2 cellular contexts compared by ENCODE assay signal in the genomic region with DNA sequence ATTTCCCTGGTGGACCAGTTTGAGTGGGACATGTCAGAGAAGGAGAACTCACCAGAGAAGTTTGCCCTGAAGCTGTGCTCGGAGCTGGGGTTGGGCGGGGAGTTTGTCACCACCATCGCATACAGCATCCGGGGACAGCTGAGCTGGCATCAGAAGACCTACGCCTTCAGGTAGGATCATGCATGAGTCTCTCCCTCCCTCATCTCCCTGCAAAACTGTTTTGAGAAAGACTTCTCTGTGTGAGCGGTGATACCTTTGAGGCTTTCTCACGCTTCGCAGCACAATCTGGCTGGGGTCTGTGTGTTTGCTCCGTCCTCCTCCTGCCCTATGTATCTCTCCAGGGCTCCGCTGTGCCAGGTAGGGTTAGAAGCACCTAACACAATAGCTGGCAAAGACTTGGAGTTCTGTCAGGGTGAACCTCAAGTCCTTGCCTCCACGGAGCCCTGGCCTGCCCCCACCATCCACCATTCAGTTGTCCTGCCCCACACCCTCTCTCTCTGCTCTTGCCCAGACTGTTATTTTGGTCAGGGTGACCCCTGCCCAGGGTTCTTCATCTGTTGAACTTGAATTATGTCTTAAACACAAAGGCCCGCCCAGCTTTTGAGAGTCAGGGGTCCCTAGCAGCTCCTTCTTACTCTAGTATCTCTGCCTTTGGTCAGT.
TF ChIP-seq lines count a peak whose summit lies in the region.

No MANE protein-coding gene starts in this region.

TF ChIP-seq in SK-N-SH, 30 proteins besides CTCF, POLR2A, EP300 and RAD21 (continued from another document):
- TF ChIP-seq, protein P1, sequence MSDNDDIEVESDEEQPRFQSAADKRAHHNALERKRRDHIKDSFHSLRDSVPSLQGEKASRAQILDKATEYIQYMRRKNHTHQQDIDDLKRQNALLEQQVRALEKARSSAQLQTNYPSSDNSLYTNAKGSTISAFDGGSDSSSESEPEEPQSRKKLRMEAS (IDR thresholded peaks at IDR 0.05; ENCODE audit: low read depth), result no peak
- TF ChIP-seq TEAD4 (IDR thresholded peaks at IDR 0.05; ENCODE audit: borderline replicate concordance, insufficient read depth) (no peak), RXRA (IDR thresholded peaks at IDR 0.05; ENCODE audit: borderline replicate concordance, low read depth) (no peak)

TF ChIP-seq in SK-N-SH treated with all-trans-retinoic acid at 6 μM for 48 hours, 23 proteins besides CTCF, POLR2A, EP300 and RAD21:
- TF ChIP-seq, protein P2, sequence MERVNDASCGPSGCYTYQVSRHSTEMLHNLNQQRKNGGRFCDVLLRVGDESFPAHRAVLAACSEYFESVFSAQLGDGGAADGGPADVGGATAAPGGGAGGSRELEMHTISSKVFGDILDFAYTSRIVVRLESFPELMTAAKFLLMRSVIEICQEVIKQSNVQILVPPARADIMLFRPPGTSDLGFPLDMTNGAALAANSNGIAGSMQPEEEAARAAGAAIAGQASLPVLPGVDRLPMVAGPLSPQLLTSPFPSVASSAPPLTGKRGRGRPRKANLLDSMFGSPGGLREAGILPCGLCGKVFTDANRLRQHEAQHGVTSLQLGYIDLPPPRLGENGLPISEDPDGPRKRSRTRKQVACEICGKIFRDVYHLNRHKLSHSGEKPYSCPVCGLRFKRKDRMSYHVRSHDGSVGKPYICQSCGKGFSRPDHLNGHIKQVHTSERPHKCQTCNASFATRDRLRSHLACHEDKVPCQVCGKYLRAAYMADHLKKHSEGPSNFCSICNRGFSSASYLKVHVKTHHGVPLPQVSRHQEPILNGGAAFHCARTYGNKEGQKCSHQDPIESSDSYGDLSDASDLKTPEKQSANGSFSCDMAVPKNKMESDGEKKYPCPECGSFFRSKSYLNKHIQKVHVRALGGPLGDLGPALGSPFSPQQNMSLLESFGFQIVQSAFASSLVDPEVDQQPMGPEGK (CRISPR knock-in tag; IDR thresholded peaks at IDR 0.05; ENCODE audit: borderline replicate concordance), result no peak
- TF ChIP-seq GLIS3 (CRISPR knock-in tag; IDR thresholded peaks at IDR 0.05), result no peak
- TF ChIP-seq ESRRG (CRISPR knock-in tag; IDR thresholded peaks at IDR 0.05), result no peak
- TF ChIP-seq, protein P3, sequence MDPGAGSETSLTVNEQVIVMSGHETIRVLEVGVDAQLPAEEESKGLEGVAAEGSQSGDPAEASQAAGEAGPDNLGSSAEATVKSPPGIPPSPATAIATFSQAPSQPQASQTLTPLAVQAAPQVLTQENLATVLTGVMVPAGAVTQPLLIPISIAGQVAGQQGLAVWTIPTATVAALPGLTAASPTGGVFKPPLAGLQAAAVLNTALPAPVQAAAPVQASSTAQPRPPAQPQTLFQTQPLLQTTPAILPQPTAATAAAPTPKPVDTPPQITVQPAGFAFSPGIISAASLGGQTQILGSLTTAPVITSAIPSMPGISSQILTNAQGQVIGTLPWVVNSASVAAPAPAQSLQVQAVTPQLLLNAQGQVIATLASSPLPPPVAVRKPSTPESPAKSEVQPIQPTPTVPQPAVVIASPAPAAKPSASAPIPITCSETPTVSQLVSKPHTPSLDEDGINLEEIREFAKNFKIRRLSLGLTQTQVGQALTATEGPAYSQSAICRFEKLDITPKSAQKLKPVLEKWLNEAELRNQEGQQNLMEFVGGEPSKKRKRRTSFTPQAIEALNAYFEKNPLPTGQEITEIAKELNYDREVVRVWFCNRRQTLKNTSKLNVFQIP (CRISPR knock-in tag; IDR thresholded peaks at IDR 0.05; ENCODE audit: borderline replicate concordance, low read depth), result no peak
- no peak for TF ChIP-seq RARB (CRISPR knock-in tag; IDR thresholded peaks at IDR 0.05)
- no peak for TF ChIP-seq ZNF8 (CRISPR knock-in tag; IDR thresholded peaks at IDR 0.05)
- TF ChIP-seq ZFP3 (CRISPR knock-in tag; IDR thresholded peaks at IDR 0.05), result no peak
- TF ChIP-seq, protein P4, sequence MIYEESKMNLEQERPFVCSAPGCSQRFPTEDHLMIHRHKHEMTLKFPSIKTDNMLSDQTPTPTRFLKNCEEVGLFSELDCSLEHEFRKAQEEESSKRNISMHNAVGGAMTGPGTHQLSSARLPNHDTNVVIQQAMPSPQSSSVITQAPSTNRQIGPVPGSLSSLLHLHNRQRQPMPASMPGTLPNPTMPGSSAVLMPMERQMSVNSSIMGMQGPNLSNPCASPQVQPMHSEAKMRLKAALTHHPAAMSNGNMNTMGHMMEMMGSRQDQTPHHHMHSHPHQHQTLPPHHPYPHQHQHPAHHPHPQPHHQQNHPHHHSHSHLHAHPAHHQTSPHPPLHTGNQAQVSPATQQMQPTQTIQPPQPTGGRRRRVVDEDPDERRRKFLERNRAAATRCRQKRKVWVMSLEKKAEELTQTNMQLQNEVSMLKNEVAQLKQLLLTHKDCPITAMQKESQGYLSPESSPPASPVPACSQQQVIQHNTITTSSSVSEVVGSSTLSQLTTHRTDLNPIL (CRISPR knock-in tag; IDR thresholded peaks at IDR 0.05; ENCODE audit: low read depth), result no peak
- no peak for TF ChIP-seq ZNF565 (CRISPR knock-in tag; conservative IDR thresholded peaks at IDR 0.05; ENCODE audit: low read depth)
- no peak for TF ChIP-seq ZNF70 (CRISPR knock-in tag; IDR thresholded peaks at IDR 0.05)
- TF ChIP-seq OSR1 (CRISPR knock-in tag; IDR thresholded peaks at IDR 0.05), result no peak
- TF ChIP-seq, protein P5, sequence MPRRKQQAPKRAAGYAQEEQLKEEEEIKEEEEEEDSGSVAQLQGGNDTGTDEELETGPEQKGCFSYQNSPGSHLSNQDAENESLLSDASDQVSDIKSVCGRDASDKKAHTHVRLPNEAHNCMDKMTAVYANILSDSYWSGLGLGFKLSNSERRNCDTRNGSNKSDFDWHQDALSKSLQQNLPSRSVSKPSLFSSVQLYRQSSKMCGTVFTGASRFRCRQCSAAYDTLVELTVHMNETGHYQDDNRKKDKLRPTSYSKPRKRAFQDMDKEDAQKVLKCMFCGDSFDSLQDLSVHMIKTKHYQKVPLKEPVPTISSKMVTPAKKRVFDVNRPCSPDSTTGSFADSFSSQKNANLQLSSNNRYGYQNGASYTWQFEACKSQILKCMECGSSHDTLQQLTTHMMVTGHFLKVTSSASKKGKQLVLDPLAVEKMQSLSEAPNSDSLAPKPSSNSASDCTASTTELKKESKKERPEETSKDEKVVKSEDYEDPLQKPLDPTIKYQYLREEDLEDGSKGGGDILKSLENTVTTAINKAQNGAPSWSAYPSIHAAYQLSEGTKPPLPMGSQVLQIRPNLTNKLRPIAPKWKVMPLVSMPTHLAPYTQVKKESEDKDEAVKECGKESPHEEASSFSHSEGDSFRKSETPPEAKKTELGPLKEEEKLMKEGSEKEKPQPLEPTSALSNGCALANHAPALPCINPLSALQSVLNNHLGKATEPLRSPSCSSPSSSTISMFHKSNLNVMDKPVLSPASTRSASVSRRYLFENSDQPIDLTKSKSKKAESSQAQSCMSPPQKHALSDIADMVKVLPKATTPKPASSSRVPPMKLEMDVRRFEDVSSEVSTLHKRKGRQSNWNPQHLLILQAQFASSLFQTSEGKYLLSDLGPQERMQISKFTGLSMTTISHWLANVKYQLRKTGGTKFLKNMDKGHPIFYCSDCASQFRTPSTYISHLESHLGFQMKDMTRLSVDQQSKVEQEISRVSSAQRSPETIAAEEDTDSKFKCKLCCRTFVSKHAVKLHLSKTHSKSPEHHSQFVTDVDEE (CRISPR knock-in tag; IDR thresholded peaks at IDR 0.05), result no peak
- no peak for TF ChIP-seq PPARA (CRISPR knock-in tag; IDR thresholded peaks at IDR 0.05; ENCODE audit: borderline replicate concordance)
- TF ChIP-seq BACH2 (CRISPR knock-in tag; IDR thresholded peaks at IDR 0.05; ENCODE audit: borderline replicate concordance), result no peak
- no peak for TF ChIP-seq ZFP30 (CRISPR knock-in tag; IDR thresholded peaks at IDR 0.05)
- TF ChIP-seq TOX (CRISPR knock-in tag; IDR thresholded peaks at IDR 0.05; ENCODE audit: borderline replicate concordance), result no peak
TF ChIP-seq in SK-N-SH treated with all-trans-retinoic acid at 6 μM for 48 hours: peak in this region for 0.
